In the genomic region with DNA sequence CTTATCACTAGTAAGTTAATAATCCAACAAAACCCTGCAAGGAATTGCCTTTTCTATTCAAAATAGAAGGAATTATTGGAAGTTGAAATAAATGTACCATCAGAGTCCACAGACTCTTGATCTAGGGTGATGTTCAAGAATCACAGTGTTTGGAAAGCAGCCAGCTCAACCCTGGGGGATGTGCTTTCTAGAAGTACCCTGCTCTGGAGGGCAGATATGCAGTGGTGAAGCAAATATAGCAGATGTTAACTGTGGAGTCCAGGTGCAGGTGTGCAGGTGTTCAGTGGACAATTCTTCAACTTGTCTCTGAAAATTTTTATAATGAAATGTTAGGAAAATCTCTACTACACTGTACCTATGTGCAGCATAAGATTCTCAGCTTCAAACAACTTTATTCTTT, we compare ENCODE assay signal across 38 cellular contexts. TPM values are rescaled to one million over a fixed set of nuclear protein-coding genes. Genes with fewer than 3 reads are reported as not detected.
A peak's percentile ranks its signal among the peaks of the same experiment; 100 is the strongest.
DNase-seq lines count a peak whose midpoint lies in the region; ATAC-seq and TF ChIP-seq lines count a peak whose summit lies in the region.
"Had no signal": no experiment of that assay in that cellular context is flagged by ENCODE, and none has a peak within 500 bp of the region (broad histone marks: within the 10 kb centered on the region; RNA-seq: fewer than 3 reads in every experiment).

No MANE protein-coding gene starts in this region.

- H3K36me3 Mint-ChIP-seq in WTC11, result peaks cover 12% of the 10 kb centered on the region
- no peaks in the 10 kb centered on the region for H3K36me3 Mint-ChIP-seq in CD4-positive, alpha-beta T cell (ENCODE audit: low read depth)
- H3K36me3 Mint-ChIP-seq: stimulated activated effector memory CD8-positive, alpha-beta T cell treated with anti-CD3 and anti-CD28 coated beads, Interleukin-12 subunit alpha, Interleukin-12 subunit beta, amount 100 ng/mL, for 72 hours had no signal

- POLR2A ChIA-PET in WTC11 (lab: Charles Lee), result no interaction called here
- POLR2A ChIA-PET in CD4-positive, alpha-beta T cell (lab: Charles Lee), result no interaction called here

- H3K9me3 Mint-ChIP-seq in WTC11, result peaks cover 13% of the 10 kb centered on the region
- H3K9me3 Mint-ChIP-seq in CD4-positive, alpha-beta T cell, result no peaks in the 10 kb centered on the region
- H3K9me3 Mint-ChIP-seq: stimulated activated effector memory CD8-positive, alpha-beta T cell treated with anti-CD3 and anti-CD28 coated beads, Interleukin-12 subunit alpha, Interleukin-12 subunit beta, amount 100 ng/mL, for 72 hours had no signal

- H3K4me1 Mint-ChIP-seq in WTC11, result peaks cover 18% of the 10 kb centered on the region
- H3K4me1 Mint-ChIP-seq in CD4-positive, alpha-beta T cell (ENCODE audit: low read depth), result peaks cover 21% of the 10 kb centered on the region

- H3K27me3 ChIP-seq in CD4-positive, alpha-beta T cell (ENCODE audit: control insufficient read depth, insufficient read depth, low read length), result peaks cover 25% of the 10 kb centered on the region
- H3K27me3 ChIP-seq: SJCRH30 had no signal

- peaks cover 52% of the 10 kb centered on the region for H3K27me3 Mint-ChIP-seq in WTC11 (ENCODE audit: low read depth)
- peaks cover 62% of the 10 kb centered on the region for H3K27me3 Mint-ChIP-seq in CD4-positive, alpha-beta T cell

- ATAC-seq in WTC11, result no peak
- ATAC-seq in CD4-positive, alpha-beta T cell (ENCODE audit: poor library complexity), result no peak
- no peak for ATAC-seq in HG02588 (IDR thresholded peaks at IDR 0.05; ENCODE audit: unreplicated experiment)
- ATAC-seq: activated naive CD4-positive, alpha-beta T cell treated with anti-CD3 and anti-CD28 coated beads, Interleukin-2, amount 50 U/mL, for 72 hours; stimulated activated effector memory CD8-positive, alpha-beta T cell treated with anti-CD3 and anti-CD28 coated beads, Interleukin-12 subunit alpha, Interleukin-12 subunit beta, amount 100 ng/mL, for 72 hours had no signal

- CTCF ChIA-PET in WTC11 (lab: Charles Lee), result interaction anchor here (1.9 kb wide), 1 partner anchor 235 kb away, joined by 7 read pairs; no protein-coding TSS in a partner anchor
- CTCF ChIA-PET in CD4-positive, alpha-beta T cell (lab: Charles Lee), result no interaction called here

- intact Hi-C loops in CD4-positive, alpha-beta T cell (cut with DNase I, micrococcal nuclease), result no loop called here

- TF ChIP-seq CTCF in VCaP (conservative IDR thresholded peaks at IDR 0.05) (no peak), WTC11 (IDR thresholded peaks at IDR 0.05) (no peak)
- TF ChIP-seq CTCF in CD4-positive, alpha-beta T cell (IDR thresholded peaks at IDR 0.05), result no peak

- H3K4me3 Mint-ChIP-seq in WTC11, result no peak overlapping the region
- H3K4me3 Mint-ChIP-seq in CD4-positive, alpha-beta T cell, result no peak overlapping the region
- H3K4me3 Mint-ChIP-seq: endodermal cell; neural progenitor cell; stimulated activated effector memory CD8-positive, alpha-beta T cell treated with anti-CD3 and anti-CD28 coated beads, Interleukin-12 subunit alpha, Interleukin-12 subunit beta, amount 100 ng/mL, for 72 hours had no signal

- peak overlapping the region; percentile 98 for H3K27ac ChIP-seq in VCaP
- no peak overlapping the region for H3K27ac ChIP-seq in CD4-positive, alpha-beta T cell (ENCODE audit: low read depth, low read length)
- H3K27ac ChIP-seq: brain microvascular endothelial cell, C4-2B, GM23248, left ventricle myocardium inferior, neural progenitor cell, parathyroid adenoma, Peyer's patch, SJCRH30, WERI-Rb-1 had no signal

- peak; percentile 19 to 76 (median 61) for DNase-seq in NCI-H1417 (lab: John Stamatoyannopoulos, UW)
- DNase-seq in NCI-H1417 treated with DMSO at 0.1 percent for 48 hours (lab: John Stamatoyannopoulos, UW), result no peak
- peak; percentile 53 for DNase-seq in NCI-H1092 treated with DMSO at 0.1 percent for 48 hours (lab: John Stamatoyannopoulos, UW)
- DNase-seq in NCI-H345 treated with DMSO at 0.1 percent for 48 hours (lab: John Stamatoyannopoulos, UW; ENCODE audit: unreplicated experiment), result peak; percentile 87
- no peak for DNase-seq in WTC11 (ENCODE audit: low spot score)
- no peak for DNase-seq in CD4-positive, alpha-beta T cell
- DNase-seq: 8988T; activated CD4-positive, alpha-beta T cell treated with anti-CD3 and anti-CD28 coated beads for 48 hours; activated effector memory CD4-positive, alpha-beta T cell treated with Interleukin-2 at 50 U/mL for 16 hours; activated T-cell treated with anti-CD3 and anti-CD28 coated beads for 4 hours; amygdala; brain microvascular endothelial cell; cerebellar nuclear complex; dermis blood vessel endothelial cell; endodermal cell; GDM1; GM23248; IMR-90; islet precursor cell; left ventricle myocardium inferior; mesenchymal stem cell; MV-4-11; NCI-H526; Peyer's patch; retina; SJCRH30; SW 1271; trophoblast cell; WERI-Rb-1 had no signal

- H3K9me3 ChIP-seq in CD4-positive, alpha-beta T cell (ENCODE audit: control insufficient read depth, low read length), result no peaks in the 10 kb centered on the region
- H3K9me3 ChIP-seq: left ventricle myocardium inferior, Peyer's patch, SJCRH30 had no signal

- no peak overlapping the region for H3K27ac Mint-ChIP-seq in WTC11
- H3K27ac Mint-ChIP-seq in CD4-positive, alpha-beta T cell, result no peak overlapping the region
- H3K27ac Mint-ChIP-seq: activated naive CD4-positive, alpha-beta T cell treated with anti-CD3 and anti-CD28 coated beads, Interleukin-2, amount 50 U/mL, for 72 hours; endodermal cell; neural progenitor cell; stimulated activated effector memory CD8-positive, alpha-beta T cell treated with anti-CD3 and anti-CD28 coated beads, Interleukin-12 subunit alpha, Interleukin-12 subunit beta, amount 100 ng/mL, for 72 hours had no signal

TF ChIP-seq in WTC11, 78 proteins besides CTCF, POLR2A, EP300 and RAD21 (continues in another document):
- TF ChIP-seq ZBTB21 (CRISPR knock-in tag; IDR thresholded peaks at IDR 0.05; ENCODE audit: borderline replicate concordance) (no peak), GRHL2 (CRISPR knock-in tag; IDR thresholded peaks at IDR 0.05; ENCODE audit: insufficient replicate concordance, severe bottlenecking) (no peak), IRF2 (CRISPR knock-in tag; IDR thresholded peaks at IDR 0.05; ENCODE audit: borderline replicate concordance, low read depth) (no peak), ZMAT4 (CRISPR knock-in tag; IDR thresholded peaks at IDR 0.05) (no peak), ETV6 (CRISPR knock-in tag; IDR thresholded peaks at IDR 0.05) (no peak), ATF2 (CRISPR knock-in tag; IDR thresholded peaks at IDR 0.05; ENCODE audit: borderline replicate concordance, low read depth) (no peak), ZNF423 (CRISPR knock-in tag; IDR thresholded peaks at IDR 0.05) (no peak), CDX4 (CRISPR knock-in tag; IDR thresholded peaks at IDR 0.05; ENCODE audit: borderline replicate concordance) (no peak)
- TF ChIP-seq, protein P1, sequence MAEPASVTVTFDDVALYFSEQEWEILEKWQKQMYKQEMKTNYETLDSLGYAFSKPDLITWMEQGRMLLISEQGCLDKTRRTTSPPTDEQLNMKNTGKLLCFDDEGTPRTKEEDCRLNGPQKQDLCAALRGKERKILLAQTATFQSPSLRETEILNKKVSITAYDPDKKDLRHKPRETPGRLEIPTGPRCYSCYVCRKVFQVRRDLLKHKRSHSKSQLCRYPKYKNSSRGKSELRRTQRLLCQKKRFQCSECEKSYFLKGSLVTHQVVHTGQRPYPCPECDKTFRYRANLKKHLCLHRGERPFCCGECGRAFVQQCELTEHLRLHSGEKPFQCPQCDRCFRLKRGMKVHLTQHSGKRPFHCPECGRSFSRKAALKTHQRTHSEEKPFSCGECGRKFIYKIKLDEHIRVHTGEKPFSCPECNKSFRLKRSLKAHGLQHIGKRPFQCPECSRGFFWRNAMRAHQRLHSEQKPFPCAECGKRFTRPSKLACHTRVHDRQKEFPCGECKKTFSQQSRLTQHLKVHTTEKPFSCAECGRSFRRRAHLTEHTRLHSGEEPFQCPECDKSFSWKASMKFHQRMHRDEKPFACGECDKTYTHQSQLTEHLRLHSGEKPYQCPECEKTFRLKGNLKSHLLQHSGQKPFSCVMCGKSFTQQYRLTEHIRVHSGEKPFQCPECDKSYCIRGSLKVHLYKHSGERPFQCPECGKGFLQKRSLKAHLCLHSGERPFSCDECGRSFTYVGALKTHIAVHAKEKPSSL (CRISPR knock-in tag; conservative IDR thresholded peaks at IDR 0.05), result no peak
- TF ChIP-seq, protein P2, sequence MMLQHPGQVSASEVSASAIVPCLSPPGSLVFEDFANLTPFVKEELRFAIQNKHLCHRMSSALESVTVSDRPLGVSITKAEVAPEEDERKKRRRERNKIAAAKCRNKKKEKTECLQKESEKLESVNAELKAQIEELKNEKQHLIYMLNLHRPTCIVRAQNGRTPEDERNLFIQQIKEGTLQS (CRISPR knock-in tag; conservative IDR thresholded peaks at IDR 0.05), result no peak

RNA-seq across cellular contexts. Expression of gene INSM1, which starts 9.1 kb away (rescaled TPM):
- 3.3 to 4.4 TPM (median 3.6 TPM) in 3 replicates for total RNA-seq in WTC11 (2021)
- total RNA-seq in CD4-positive, alpha-beta T cell, result not detected
- total RNA-seq: dermis blood vessel endothelial cell, GM23248, IMR-90, left ventricle myocardium inferior, LHCN-M2, skeletal muscle tissue had no signal

Comparison
In these comparisons a context has a peak if more than half of its experiments do, and no peak if none do; other contexts are left out.
1. DNase-seq: peak in NCI-H1417 (3 of 3), NCI-H1092 treated with DMSO at 0.1 percent for 48 hours (single experiment) and NCI-H345 treated with DMSO at 0.1 percent for 48 hours (single experiment); none in NCI-H1417 treated with DMSO at 0.1 percent for 48 hours (single experiment), WTC11 (single experiment) and CD4-positive, alpha-beta T cell (0 of 10).